24 cellular contexts compared by ENCODE assay signal in genomic region chr14:103343905-103344797, GRCh38. TPM values are rescaled to one million over a fixed set of nuclear protein-coding genes. Genes with fewer than 3 reads are reported as not detected.
A peak's percentile ranks its signal among the peaks of the same experiment; 100 is the strongest.
DNase-seq lines count a peak whose midpoint lies in the region; ATAC-seq, FAIRE-seq and TF ChIP-seq lines count a peak whose summit lies in the region.
"Had no signal": no experiment of that assay in that cellular context is flagged by ENCODE, and none has a peak within 500 bp of the region (broad histone marks: within the 10 kb centered on the region; RNA-seq: fewer than 3 reads in every experiment).

No MANE protein-coding gene starts in this region.

- peaks cover 58% of the 10 kb centered on the region for H3K36me3 Mint-ChIP-seq in WTC11
- peaks cover 10 to 44% (median 25%) of the 10 kb centered on the region in 5 donors for H3K36me3 Mint-ChIP-seq in naive thymus-derived CD4-positive, alpha-beta T cell
- peaks cover 53% of the 10 kb centered on the region for H3K36me3 Mint-ChIP-seq in osteocyte (ENCODE audit: unreplicated experiment)

- ATAC-seq in SK-N-SH treated with all-trans-retinoic acid at 6 μM for 48 hours (no peak), WTC11 (peak; percentile 10; the same call in 1 of the 2 replicates), HG03432 (IDR thresholded peaks at IDR 0.05; ENCODE audit: unreplicated experiment) (no peak)
- peak; percentile 8 for ATAC-seq in naive thymus-derived CD4-positive, alpha-beta T cell
- ATAC-seq: activated CD4-positive, CD25-positive, alpha-beta regulatory T cell treated with anti-CD3 and anti-CD28 coated beads, Interleukin-2, amount 50 U/mL, for 24 hours had no signal

- TF ChIP-seq RAD21 in SK-N-SH (IDR thresholded peaks at IDR 0.05; ENCODE audit: low read length) = no peak

- no peak for TF ChIP-seq EP300 in SK-N-SH (IDR thresholded peaks at IDR 0.05; ENCODE audit: borderline replicate concordance in 1 of 2, low read depth in 1 of 2, low read length in 1 of 2)

- peaks cover 70% of the 10 kb centered on the region for H3F3A ChIP-seq in SK-N-SH (replicated peaks; ENCODE audit: insufficient read depth)

- H3K4me1 ChIP-seq in SK-N-SH (ENCODE audit: control insufficient read depth in 1 of 2, insufficient read depth in 2 of 2, low read depth in 1 of 2, low read length in 1 of 2) = no peaks in the 10 kb centered on the region
- H3K4me1 ChIP-seq in naive thymus-derived CD4-positive, alpha-beta T cell (ENCODE audit: control insufficient read depth in 2 of 2, insufficient read depth in 2 of 2, low read length in 2 of 2) = no peaks in the 10 kb centered on the region

- no peak overlapping the region for H3K27ac ChIP-seq in SK-N-SH (ENCODE audit: low read depth in 2 of 2, low read length in 1 of 2)
- H3K27ac ChIP-seq in naive thymus-derived CD4-positive, alpha-beta T cell (ENCODE audit: low read depth, low read length) = no peak overlapping the region
- H3K27ac ChIP-seq: C4-2B, SJCRH30 had no signal

- peaks cover 60% of the 10 kb centered on the region in 2 experiments for H3K36me3 ChIP-seq in SK-N-SH (replicated peaks in 1 of 2; ENCODE audit: control insufficient read depth in 1 of 2, insufficient read depth in 2 of 2, low read length in 1 of 2)
- H3K36me3 ChIP-seq in naive thymus-derived CD4-positive, alpha-beta T cell (ENCODE audit: control insufficient read depth in 2 of 3, insufficient read depth in 3 of 3, low read length in 3 of 3) = peaks cover 26 to 54% (median 43%) of the 10 kb centered on the region in 3 experiments

- no peak overlapping the region for H2AFZ ChIP-seq in SK-N-SH (ENCODE audit: low read depth)

- no peaks in the 10 kb centered on the region for H3K9me3 Mint-ChIP-seq in WTC11
- peaks cover 0 to 3% (median 0%) of the 10 kb centered on the region in 11 donors for H3K9me3 Mint-ChIP-seq in naive thymus-derived CD4-positive, alpha-beta T cell
- H3K9me3 Mint-ChIP-seq in osteocyte (ENCODE audit: unreplicated experiment) = no peaks in the 10 kb centered on the region

- WGBS in SK-N-SH (ENCODE audit: low lambda C conversion rate) = 89% methylated on average over 5 of the region's 5 CpGs

- peaks cover 6% of the 10 kb centered on the region; the same call in 1 of the 2 replicates for H3K79me2 ChIP-seq in SK-N-SH (ENCODE audit: insufficient read depth)

- H3K4me1 Mint-ChIP-seq in WTC11 (peaks cover 19% of the 10 kb centered on the region), osteocyte (ENCODE audit: unreplicated experiment) (peaks cover 7% of the 10 kb centered on the region)
- peaks cover 5 to 35% (median 16%) of the 10 kb centered on the region in 7 donors for H3K4me1 Mint-ChIP-seq in naive thymus-derived CD4-positive, alpha-beta T cell

- H3K9ac ChIP-seq in SK-N-SH = no peak overlapping the region

- TF ChIP-seq POLR2A in GM12892 (IDR thresholded peaks at IDR 0.05; ENCODE audit: low read depth, low read length) = peak; percentile 70

- H4K20me1 ChIP-seq in SK-N-SH (ENCODE audit: insufficient read depth) = peaks cover 24% of the 10 kb centered on the region

- intact Hi-C loops in naive thymus-derived CD4-positive, alpha-beta T cell (cut with micrococcal nuclease) = loop anchor here in 1 of 2 donors (1.0 kb wide), 1 partner anchor 9 kb away; no protein-coding TSS in a partner anchor

- no peak overlapping the region for H3K4me3 ChIP-seq in SK-N-SH (ENCODE audit: low read depth in 2 of 2, low read length in 1 of 2)
- H3K4me3 ChIP-seq in naive thymus-derived CD4-positive, alpha-beta T cell (ENCODE audit: low read length) = no peak overlapping the region
- H3K4me3 ChIP-seq: SJCRH30, smooth muscle cell had no signal

- POLR2A ChIA-PET in SK-N-SH (lab: Yijun Ruan, JAX) = interaction anchor here (4.0 kb wide), 1 partner anchor 10 kb away, joined by 21 read pairs; the partner anchor contains the start of gene EIF5
- POLR2A ChIA-PET in WTC11 (lab: Charles Lee) = interaction anchor here (6.5 kb wide), 1 partner anchor 9 kb away, joined by 39 read pairs; the partner anchor contains the start of gene EIF5
- POLR2A ChIA-PET in naive thymus-derived CD4-positive, alpha-beta T cell (lab: Charles Lee) = interaction anchor here (0.7 to 8.6 kb wide), 4 partner anchors 10 to 801 kb away, joined by 3 to 73 read pairs (median 4); partner anchors contain the start of gene EIF5

- no peaks in the 10 kb centered on the region for H3K9me2 ChIP-seq in SK-N-SH

- CTCF ChIA-PET in SK-N-SH (lab: Yijun Ruan, JAX) (interaction anchor here (0.9 to 4.8 kb wide), 5 partner anchors 10 to 239 kb away, joined by 3 to 19 read pairs (median 8); no protein-coding TSS in a partner anchor), WTC11 (lab: Charles Lee) (interaction anchor here (1.5 to 3.6 kb wide), 4 partner anchors 9 to 50 kb away, joined by 4 to 18 read pairs (median 6); no protein-coding TSS in a partner anchor)
- CTCF ChIA-PET in naive thymus-derived CD4-positive, alpha-beta T cell (lab: Charles Lee) = no interaction called here

- no peak for FAIRE-seq in GM12892 (lab: Jason Lieb, UNC)
- FAIRE-seq: A204.1, colon, islet of Langerhans had no signal

- H3K27ac Mint-ChIP-seq in WTC11 (peak overlapping the region; percentile 88), osteocyte (ENCODE audit: unreplicated experiment) (no peak overlapping the region)
- H3K27ac Mint-ChIP-seq in naive thymus-derived CD4-positive, alpha-beta T cell = peak overlapping the region in 8 of 9 donors; percentile 14 to 80 (median 50)

- H3K9me3 ChIP-seq in SK-N-SH = no peaks in the 10 kb centered on the region
- H3K9me3 ChIP-seq in naive thymus-derived CD4-positive, alpha-beta T cell (ENCODE audit: control insufficient read depth in 2 of 3, low read length in 3 of 3) = no peaks in the 10 kb centered on the region
- H3K9me3 ChIP-seq: SJCRH30 had no signal

- no peak for DNase-seq in SK-N-SH
- no peak for DNase-seq in GM12892 (ENCODE audit: insufficient read length)
- DNase-seq in WTC11 (ENCODE audit: low spot score) = no peak
- no peak for DNase-seq in naive thymus-derived CD4-positive, alpha-beta T cell
- no peak for DNase-seq in NAMALWA (ENCODE audit: low spot score)
- no peak for DNase-seq in osteocyte (ENCODE audit: extremely low spot score, unreplicated experiment)
- DNase-seq: activated effector memory CD4-positive, alpha-beta T cell treated with Interleukin-2 at 50 U/mL for 16 hours; aorta; DMS79; H7; KG1; NCI-H1092; NCI-H2081 treated with DMSO at 0.1 percent for 48 hours; NCI-H526 treated with DMSO at 0.1 percent for 48 hours; stimulated activated CD4-positive, alpha-beta T cell treated with anti-CD3 and anti-CD28 coated beads, Interleukin-4, amount 100 ng/mL, for 24 hours had no signal

- H3K4me3 Mint-ChIP-seq in WTC11 (no peak overlapping the region), osteocyte (ENCODE audit: unreplicated experiment) (no peak overlapping the region)
- no peak overlapping the region for H3K4me3 Mint-ChIP-seq in naive thymus-derived CD4-positive, alpha-beta T cell

- TF ChIP-seq CTCF in SK-N-SH (IDR thresholded peaks at IDR 0.05) (no peak), WTC11 (IDR thresholded peaks at IDR 0.05) (no peak), osteocyte (IDR thresholded peaks at IDR 0.05) (no peak)

- no peaks in the 10 kb centered on the region for H3K27me3 ChIP-seq in SK-N-SH (ENCODE audit: insufficient read depth)
- no peaks in the 10 kb centered on the region for H3K27me3 ChIP-seq in naive thymus-derived CD4-positive, alpha-beta T cell (ENCODE audit: control insufficient read depth in 2 of 2, insufficient read depth in 2 of 2, low read length in 2 of 2)
- H3K27me3 ChIP-seq: SJCRH30 had no signal

- H3K27me3 Mint-ChIP-seq in WTC11 (ENCODE audit: low read depth) (no peaks in the 10 kb centered on the region), osteocyte (ENCODE audit: unreplicated experiment) (no peaks in the 10 kb centered on the region)
- H3K27me3 Mint-ChIP-seq in naive thymus-derived CD4-positive, alpha-beta T cell = no peaks in the 10 kb centered on the region

- no peak overlapping the region for H3K4me2 ChIP-seq in SK-N-SH
- H3K4me2 ChIP-seq: smooth muscle cell had no signal

TF ChIP-seq in SK-N-SH, 30 proteins besides CTCF, POLR2A, EP300 and RAD21 (continues in another document):
- TF ChIP-seq CHD2 (IDR thresholded peaks at IDR 0.05; ENCODE audit: low read length, partially characterized antibody) = no peak

TF ChIP-seq in WTC11, 78 proteins besides CTCF, POLR2A, EP300 and RAD21 (continues in another document):
- TF ChIP-seq MLX (CRISPR knock-in tag; IDR thresholded peaks at IDR 0.05) = no peak
- TF ChIP-seq KAT7 (CRISPR knock-in tag; IDR thresholded peaks at IDR 0.05; ENCODE audit: borderline replicate concordance) = no peak

RNA-seq across cellular contexts. Expression of gene EIF5, which starts 10.1 kb away (rescaled TPM):
- polyA plus RNA-seq in SK-N-SH (2012; rRNA removed) = 120 and 127 TPM in 2 replicates
- polyA plus RNA-seq in SK-N-SH (2012; cell fraction: cytosol; rRNA removed) = 113 and 127 TPM in 2 replicates
- polyA plus RNA-seq in SK-N-SH (2012; cell fraction: nucleus; rRNA removed) = 93.2 and 207 TPM in 2 replicates
- 121 TPM for polyA plus RNA-seq in GM12892 (2012; ENCODE audit: missing spikeins)
- 224 to 282 TPM (median 236 TPM) in 3 replicates for total RNA-seq in WTC11 (2021)
- 100 to 1,000 TPM; 182 to 716 (median 322) TPM for total RNA-seq in naive thymus-derived CD4-positive, alpha-beta T cell
- polyA plus RNA-seq in naive thymus-derived CD4-positive, alpha-beta T cell = 100 to 1,000 TPM; 280 to 447 TPM
- total RNA-seq in osteocyte = 214 and 229 TPM in 2 replicates

RNA-seq across cellular contexts. Expression of gene MARK3, which starts 41.1 kb away (rescaled TPM):
- polyA plus RNA-seq in SK-N-SH (2012; rRNA removed) = 73.4 and 94.5 TPM in 2 replicates
- 49.0 and 50.0 TPM in 2 replicates for polyA plus RNA-seq in SK-N-SH (2012; cell fraction: cytosol; rRNA removed)
- polyA plus RNA-seq in SK-N-SH (2012; cell fraction: nucleus; rRNA removed) = 255 and 313 TPM in 2 replicates
- polyA plus RNA-seq in GM12892 (2012; ENCODE audit: missing spikeins) = 43.0 TPM
- total RNA-seq in WTC11 (2021) (82.2 to 93.7 TPM (median 83.0 TPM) in 3 replicates), osteocyte (81.7 and 84.2 TPM in 2 replicates)
- 100 to 1,000 TPM in 4 of 5 experiments, 10 to 100 TPM in 1; 86.9 to 133 (median 116) TPM for total RNA-seq in naive thymus-derived CD4-positive, alpha-beta T cell
- polyA plus RNA-seq in naive thymus-derived CD4-positive, alpha-beta T cell = 10 to 100 TPM; 28.2 to 47.3 TPM

Comparison
In these comparisons a context has a peak if more than half of its experiments do, and no peak if none do; other contexts are left out.
1. ATAC-seq: peak in WTC11 (single experiment) and naive thymus-derived CD4-positive, alpha-beta T cell (single experiment); none in SK-N-SH treated with all-trans-retinoic acid at 6 μM for 48 hours (single experiment) and HG03432 (single experiment).